22 cellular contexts compared by ENCODE assay signal in the genomic region with DNA sequence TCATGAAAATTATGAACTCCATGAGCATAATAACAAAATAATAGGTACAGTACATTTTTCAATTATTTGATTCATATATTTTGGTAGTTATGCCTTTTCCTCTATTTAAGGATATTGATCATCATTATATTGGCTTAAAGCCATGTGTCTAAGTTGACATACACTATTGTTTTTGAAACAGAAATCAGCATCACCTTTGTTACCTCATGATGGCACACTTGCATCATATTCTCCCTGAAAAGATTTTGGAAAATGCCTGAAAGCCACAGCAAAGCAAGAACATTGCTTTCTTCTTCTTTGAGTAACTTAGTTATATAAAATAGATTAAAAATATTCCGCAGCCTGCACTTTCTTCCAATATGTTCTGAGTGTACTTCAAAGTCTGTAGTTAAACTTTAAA. TPM values are rescaled to one million over a fixed set of nuclear protein-coding genes. Genes with fewer than 3 reads are reported as not detected.
"Had no signal": no experiment of that assay in that cellular context is flagged by ENCODE, and none has a peak within 500 bp of the region (broad histone marks: within the 10 kb centered on the region; RNA-seq: fewer than 3 reads in every experiment).

No MANE protein-coding gene starts in this region.

- H3K4me3 ChIP-seq: heart right ventricle, lower lobe of right lung, upper lobe of left lung had no signal

- ATAC-seq: activated naive CD4-positive, alpha-beta T cell treated with anti-CD3 and anti-CD28 coated beads, Interleukin-2, amount 50 U/mL, for 72 hours; heart right ventricle; left lobe of liver; lower lobe of right lung; WTC11 had no signal

- H3K4me1 ChIP-seq: heart right ventricle, lower lobe of right lung, upper lobe of left lung had no signal

- H3K27ac ChIP-seq: heart right ventricle, lower lobe of right lung, upper lobe of left lung had no signal

- DNase-seq: activated T-cell treated with anti-CD3 and anti-CD28 coated beads, Interleukin-2, amount 50 U/mL, for 1 hour; aorta; effector CD4-positive, alpha-beta T cell; heart right ventricle; kidney; lower lobe of right lung; mesendoderm; naive B cell; occipital lobe; posterior cingulate gyrus; retina; stimulated activated CD4-positive, alpha-beta T cell treated with anti-CD3 and anti-CD28 coated beads, Interleukin-4, amount 100 ng/mL, for 24 hours; stimulated activated naive CD4-positive, alpha-beta T cell treated with Interleukin-2 at 50 U/mL for 16 hours; upper lobe of left lung had no signal

- H3K36me3 ChIP-seq: heart right ventricle, lower lobe of right lung, upper lobe of left lung had no signal

- H3K9me3 ChIP-seq: heart right ventricle, lower lobe of right lung, upper lobe of left lung had no signal

RNA-seq across cellular contexts. Expression of a gene that starts 33.3 kb away (rescaled TPM):
- total RNA-seq: activated naive CD4-positive, alpha-beta T cell treated with anti-CD3 and anti-CD28 coated beads, Interleukin-2, amount 50 U/mL, for 72 hours; aorta; cardiac septum; epithelial cell of proximal tubule; fibroblast of villous mesenchyme; kidney; left lobe of liver; lower lobe of right lung; mucosa of gallbladder; neural crest cell; occipital lobe; upper lobe of left lung; WTC11 had no signal
